1 cellular context compared by ENCODE assay signal in the genomic region with DNA sequence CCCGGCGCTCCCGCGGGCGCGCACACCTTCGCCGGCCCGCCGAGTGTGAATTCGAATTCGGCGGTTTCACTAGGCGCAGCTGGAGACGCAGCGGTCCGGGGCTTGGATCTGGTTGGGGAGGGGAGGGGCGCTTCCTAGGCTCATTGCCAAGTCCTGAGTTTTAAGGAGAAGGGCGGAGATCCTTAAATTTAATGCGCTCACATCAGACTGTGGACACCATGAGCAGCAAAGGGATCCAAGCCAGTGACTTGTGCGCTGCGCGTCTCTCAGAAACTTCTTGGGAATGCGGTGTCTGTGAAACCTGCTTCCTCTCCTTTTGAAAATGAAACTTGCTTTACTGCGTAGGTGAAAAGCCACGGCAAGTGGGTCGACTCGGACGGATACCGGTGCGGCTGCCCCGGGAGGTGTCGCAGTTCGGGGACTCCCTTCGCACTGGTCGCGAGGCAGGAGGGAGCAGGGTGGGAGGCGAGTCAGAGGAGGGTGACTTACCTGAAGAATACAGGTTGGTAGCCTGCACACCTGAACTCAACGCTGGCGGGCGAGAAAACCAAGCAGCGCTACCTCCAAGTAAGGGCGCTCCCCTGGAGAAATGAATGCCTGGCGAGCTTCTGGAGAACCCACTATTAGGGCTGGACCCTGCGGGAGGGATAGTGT.
TF ChIP-seq lines count a peak whose summit lies in the region.

No MANE protein-coding gene starts in this region.

TF ChIP-seq in IMR-90, 13 proteins besides CTCF, POLR2A, EP300 and RAD21:
- TF ChIP-seq NFE2L2 (IDR thresholded peaks at IDR 0.05; ENCODE audit: low read depth, low read length) = no peak
- no peak for TF ChIP-seq MAFK (IDR thresholded peaks at IDR 0.05; ENCODE audit: low read depth, low read length)
- no peak for TF ChIP-seq USF2 (IDR thresholded peaks at IDR 0.05; ENCODE audit: low read depth, low read length)
- no peak for TF ChIP-seq CEBPB (IDR thresholded peaks at IDR 0.05; ENCODE audit: low read depth, low read length)
- no peak for TF ChIP-seq RCOR1 (IDR thresholded peaks at IDR 0.05; ENCODE audit: insufficient replicate concordance, low read length)
- no peak for TF ChIP-seq MAZ (IDR thresholded peaks at IDR 0.05; ENCODE audit: borderline replicate concordance, low read depth, low read length)
- no peak for TF ChIP-seq ELK1 (IDR thresholded peaks at IDR 0.05; ENCODE audit: borderline replicate concordance, low read depth, low read length)
- TF ChIP-seq BHLHE40 (IDR thresholded peaks at IDR 0.05; ENCODE audit: low read depth, low read length) = no peak
